In the genomic region with DNA sequence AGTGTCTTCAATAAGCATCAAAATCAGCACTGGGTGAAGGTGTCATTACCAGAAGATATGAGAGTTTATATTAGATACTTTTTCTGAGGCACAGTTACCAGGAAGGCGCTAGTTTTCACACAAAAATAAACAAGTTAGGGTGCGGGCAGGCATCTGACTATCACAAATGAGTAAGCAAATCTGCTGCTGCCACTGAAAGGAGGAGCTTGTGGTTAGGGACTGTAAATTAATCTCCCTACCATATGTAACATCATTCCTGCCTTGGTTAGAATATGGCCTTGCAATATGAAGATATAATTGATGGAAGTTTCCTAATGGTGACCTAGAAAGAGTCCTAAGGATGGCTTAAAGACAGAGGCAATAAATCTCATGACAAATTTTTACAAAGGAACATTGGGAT, we compare ENCODE assay signal across 12 cellular contexts. TPM values are rescaled to one million over a fixed set of nuclear protein-coding genes. Genes with fewer than 3 reads are reported as not detected.
DNase-seq lines count a peak whose midpoint lies in the region; ATAC-seq, FAIRE-seq and TF ChIP-seq lines count a peak whose summit lies in the region.
"Had no signal": no experiment of that assay in that cellular context is flagged by ENCODE, and none has a peak within 500 bp of the region (broad histone marks: within the 10 kb centered on the region; RNA-seq: fewer than 3 reads in every experiment).

No MANE protein-coding gene starts in this region.

- no peaks in the 10 kb centered on the region for H3K79me2 ChIP-seq in PC-9 (ENCODE audit: low read depth)
- H3K79me2 ChIP-seq in H1 (ENCODE audit: control insufficient read depth in 1 of 2, insufficient read depth in 2 of 2, low read length in 2 of 2), result no peaks in the 10 kb centered on the region

- H3K9me2 ChIP-seq in PC-9 (ENCODE audit: insufficient read depth), result no peaks in the 10 kb centered on the region

- no peaks in the 10 kb centered on the region for H3F3A ChIP-seq in PC-9 (ENCODE audit: insufficient read depth, low read depth)

- WGBS in H1 (ENCODE audit: extremely low coverage in 1 of 2, insufficient coverage in 1 of 2, insufficient read length in 1 of 2, insufficient replicate concordance in 2 of 2, low coverage in 1 of 2, low lambda C conversion rate in 2 of 2, missing lambda C conversion rate in 1 of 2), 2 experiments, result 76% methylated on average over 2 of the region's 2 CpGs; no CpG with 5 or more reads in 1 of the 2 experiments

- no peak overlapping the region for H2AK5ac ChIP-seq in H1 (ENCODE audit: low read depth, low read length)

- no peaks in the 10 kb centered on the region for H3K23me2 ChIP-seq in H1 (ENCODE audit: low read depth, low read length)

- H3K4me3 ChIP-seq in AG09309 (ENCODE audit: control insufficient read depth, low read depth, low read length), result no peak overlapping the region
- no peak overlapping the region for H3K4me3 ChIP-seq in PC-9
- no peak overlapping the region for H3K4me3 ChIP-seq in H1 (ENCODE audit: extremely low read depth in 1 of 4, insufficient read depth in 2 of 4, low read depth in 3 of 4, low read length in 4 of 4)

- H3K9ac ChIP-seq in H1 (replicated peaks in 1 of 4; ENCODE audit: extremely low read depth in 1 of 4, low read depth in 3 of 4, low read length in 3 of 4), result no peak overlapping the region

- no TSS peak for BruUV-seq in PC-9 (replicated peaks; lab: Mats Ljungman, UMichigan)

- H4K20me1 ChIP-seq in PC-9 (ENCODE audit: insufficient read depth), result no peaks in the 10 kb centered on the region
- H4K20me1 ChIP-seq in H1 (replicated peaks in 1 of 2; ENCODE audit: control insufficient read depth in 1 of 2, insufficient read depth in 2 of 2, low read length in 2 of 2), result no peaks in the 10 kb centered on the region

- H3K23ac ChIP-seq in H1 (ENCODE audit: insufficient read length), result no peak overlapping the region

- H3K79me1 ChIP-seq in H1 (ENCODE audit: low read depth, low read length), result no peaks in the 10 kb centered on the region

- FAIRE-seq in H1 (lab: Jason Lieb, UNC), result no peak

- H4K8ac ChIP-seq in H1 (ENCODE audit: extremely low read depth, insufficient read depth, low read length), result no peak overlapping the region

- no peaks in the 10 kb centered on the region for H3K36me3 ChIP-seq in PC-9 (ENCODE audit: low read depth)
- H3K36me3 ChIP-seq in H1 (ENCODE audit: control insufficient read depth in 2 of 4, insufficient read depth in 4 of 4, low read length in 3 of 4), result no peaks in the 10 kb centered on the region

- H2BK15ac ChIP-seq in H1 (ENCODE audit: low read length), result no peak overlapping the region

- no peak overlapping the region for H3K4ac ChIP-seq in H1 (replicated peaks; ENCODE audit: insufficient read length, low read depth, low read length)

- no peak for ATAC-seq in HG02571 (IDR thresholded peaks at IDR 0.05; ENCODE audit: unreplicated experiment)

- no peak overlapping the region for H2BK20ac ChIP-seq in H1 (ENCODE audit: low read length)

- H3K56ac ChIP-seq in H1 (replicated peaks; ENCODE audit: insufficient read length, low read depth, low read length), result no peak overlapping the region

- H4K91ac ChIP-seq in H1 (replicated peaks; ENCODE audit: insufficient read length, low read length), result no peak overlapping the region

- no peak overlapping the region for H2BK5ac ChIP-seq in H1 (ENCODE audit: low read depth, low read length)

- H2BK120ac ChIP-seq in H1 (replicated peaks; ENCODE audit: low read depth, low read length), result no peak overlapping the region

- intact Hi-C loops in PC-9 (cut with micrococcal nuclease; ENCODE audit: unreplicated experiment), result no loop called here

- peaks cover 11% of the 10 kb centered on the region; the same call in 1 of the 2 replicates for H3K4me1 ChIP-seq in PC-9 (replicated peaks; ENCODE audit: insufficient read depth)
- peaks cover 0 to 13% (median 8%) of the 10 kb centered on the region in 4 experiments; a peak in 4 of 7 replicates for H3K4me1 ChIP-seq in H1 (replicated peaks in 1 of 4; ENCODE audit: control insufficient read depth in 3 of 4, insufficient read depth in 4 of 4, low read length in 3 of 4)

- no peak overlapping the region for H3K27ac ChIP-seq in PC-9
- no peak overlapping the region for H3K27ac ChIP-seq in H1 (ENCODE audit: low read depth, low read length)
- H3K27ac ChIP-seq: C4-2B had no signal

- no peak for TF ChIP-seq EP300 in H1 (IDR thresholded peaks at IDR 0.05; ENCODE audit: borderline replicate concordance in 1 of 2, low read depth in 2 of 2, low read length in 2 of 2)

- no peak for TF ChIP-seq POLR2A in H1 (IDR thresholded peaks at IDR 0.05; ENCODE audit: control extremely low read depth in 1 of 2, low read depth in 2 of 2, low read length in 2 of 2)

- no peak overlapping the region for H3K18ac ChIP-seq in H1 (ENCODE audit: extremely low read depth, low read length)

- DNase-seq in AG09309 (ENCODE audit: low read depth) (peak; percentile 14), HT1080 (ENCODE audit: low read depth) (peak; percentile 53), PC-9 (peak; percentile 7 to 34), H1 (ENCODE audit: low read depth in 1 of 2, low spot score in 2 of 2) (no peak), NCI-H1048 (lab: John Stamatoyannopoulos, UW) (no peak), DMS79 treated with DMSO at 0.1 percent for 48 hours (lab: John Stamatoyannopoulos, UW) (no peak), cerebellar nuclear complex (lab: John Stamatoyannopoulos, UW) (no peak)
- DNase-seq: activated CD4-positive, alpha-beta T cell treated with anti-CD3 and anti-CD28 coated beads, Interleukin-2, amount 50 U/mL, for 1 hour; activated naive CD8-positive, alpha-beta T cell treated with anti-CD3 and anti-CD28 coated beads for 36 hours; NCI-H2081 treated with DMSO at 0.1 percent for 48 hours had no signal

- no peaks in the 10 kb centered on the region for H3K9me3 ChIP-seq in PC-9 (ENCODE audit: insufficient read depth, low read depth)
- H3K9me3 ChIP-seq in H1 (ENCODE audit: insufficient read depth in 2 of 2, low read depth in 1 of 2, low read length in 1 of 2), result no peaks in the 10 kb centered on the region

- H3K27me3 ChIP-seq in PC-9 (ENCODE audit: insufficient read depth, low read depth), result no peaks in the 10 kb centered on the region
- no peaks in the 10 kb centered on the region; a peak in 1 of 7 replicates for H3K27me3 ChIP-seq in H1 (replicated peaks in 1 of 4; ENCODE audit: control insufficient read depth in 3 of 4, extremely low read depth in 1 of 4, insufficient read depth in 3 of 4, low read length in 3 of 4)

- H2BK12ac ChIP-seq in H1 (ENCODE audit: low read depth, low read length), result no peak overlapping the region

- H4K5ac ChIP-seq in H1 (ENCODE audit: insufficient read length, low read depth, low read length), result no peak overlapping the region

- H3K14ac ChIP-seq in H1 (ENCODE audit: insufficient read length), result no peak overlapping the region

- POLR2A ChIA-PET in PC-9 (lab: Charles Lee; ENCODE audit: unreplicated experiment) (no interaction called here), H1 (lab: Charles Lee; ENCODE audit: partially characterized antibody) (interaction anchor here (0.6 to 1.4 kb wide), 2 partner anchors 35 to 135 kb away, joined by 4 read pairs; no protein-coding TSS in a partner anchor)

- H3K4me2 ChIP-seq in PC-9 (0 out of 2 replicates have a peak overlapping the region, but pooled peaks have one; percentile 12), H1 (ENCODE audit: insufficient read depth in 1 of 2, low read depth in 2 of 2, low read length in 2 of 2) (no peak overlapping the region)

- CTCF ChIA-PET in PC-9 (lab: Charles Lee) (interaction anchor here (0.6 kb wide), 2 partner anchors 279 to 1258 kb away, joined by 3 read pairs; no protein-coding TSS in a partner anchor), H1 (lab: Charles Lee; ENCODE audit: partially characterized antibody) (interaction anchor here (1.3 to 4.7 kb wide), 4 partner anchors 114 to 591 kb away, joined by 3 to 23 read pairs (median 5); a partner anchor contains a TSS)

- TF ChIP-seq CTCF in AG09309 (IDR thresholded peaks at IDR 0.05; ENCODE audit: control insufficient read depth, insufficient read depth, low read depth, low read length, missing control alignments) (no peak), PC-9 (conservative IDR thresholded peaks at IDR 0.05) (no peak), H1 (IDR thresholded peaks at IDR 0.05; ENCODE audit: control extremely low read depth in 1 of 3, insufficient read depth in 1 of 3, low read depth in 1 of 3, low read length in 3 of 3) (no peak)

- no peak overlapping the region for H2AFZ ChIP-seq in PC-9
- H2AFZ ChIP-seq in H1 (ENCODE audit: low read length), result peak overlapping the region; percentile 68

- TF ChIP-seq RAD21 in H1 (IDR thresholded peaks at IDR 0.05 in 1 of 2, conservative IDR thresholded peaks at IDR 0.05 in 1 of 2; ENCODE audit: low read depth in 2 of 2, low read length in 2 of 2), result no peak

TF ChIP-seq in H1, 55 proteins besides CTCF, POLR2A, EP300 and RAD21 (continues in another document):
- no peak for TF ChIP-seq GABPA (IDR thresholded peaks at IDR 0.05; ENCODE audit: borderline replicate concordance, insufficient read depth, low read length)

RNA-seq across cellular contexts. Expression of a gene that starts 19.5 kb away (rescaled TPM):
- 144 and 193 TPM in 2 replicates for total RNA-seq in HT1080 (2014; rRNA removed; shearing (Covaris generic))
- 175 and 191 TPM in 2 replicates for polyA plus RNA-seq in HT1080 (2015; cell fraction: cytosol; rRNA removed)
- polyA plus RNA-seq in HT1080 (2015; cell fraction: nucleus; rRNA removed), result 98.0 and 103 TPM in 2 replicates
- 72.1 and 73.9 TPM in 2 replicates for total RNA-seq in PC-9 (2021)
- total RNA-seq in H1 (2021; fragmentation: NEBNext Ultra II Directional; extraction: Animal tissue kit (Norgen Biotek cat#: 25700)), result 110 and 135 TPM in 2 replicates
- 89.0 and 101 TPM in 2 replicates for polyA plus RNA-seq in H1 (2011; rRNA removed)
- 203 TPM for polyA plus RNA-seq in H1 (2011; cell fraction: cytosol; rRNA removed)
- polyA plus RNA-seq in H1 (2011; cell fraction: nucleus; rRNA removed), result 66.3 TPM
- 111 to 130 TPM (median 118 TPM) in 4 replicates for polyA plus RNA-seq in H1 (2012, experiment 1 of 2)
- 16.5 TPM for polyA plus RNA-seq in H1 (2012, experiment 2 of 2)
- polyA plus RNA-seq in H1 (2013, experiment 1 of 2), result 138 TPM
- polyA plus RNA-seq in H1 (2013, experiment 2 of 2), result 114 TPM
- polyA minus RNA-seq in H1 (2011; rRNA and poly(A)+ RNA removed), result 21.0 and 24.0 TPM in 2 replicates
- 51.6 TPM for polyA minus RNA-seq in H1 (2011; cell fraction: cytosol; rRNA and poly(A)+ RNA removed)
- 38.6 TPM for polyA minus RNA-seq in H1 (2011; cell fraction: nucleus; rRNA and poly(A)+ RNA removed)

RNA-seq across cellular contexts. Expression of a gene that starts 47.5 kb away (rescaled TPM):
- 6.3 and 14.5 TPM in 2 replicates for total RNA-seq in HT1080 (2014; rRNA removed; shearing (Covaris generic))
- 4.5 and 5.3 TPM in 2 replicates for polyA plus RNA-seq in HT1080 (2015; cell fraction: cytosol; rRNA removed)
- 23.0 and 28.2 TPM in 2 replicates for polyA plus RNA-seq in HT1080 (2015; cell fraction: nucleus; rRNA removed)
- total RNA-seq in PC-9 (2021), result 19.2 and 24.6 TPM in 2 replicates
- total RNA-seq in H1 (2021; fragmentation: NEBNext Ultra II Directional; extraction: Animal tissue kit (Norgen Biotek cat#: 25700)), result 16.1 and 16.2 TPM in 2 replicates
- 1.4 and 1.8 TPM in 2 replicates for polyA plus RNA-seq in H1 (2011; rRNA removed)
- polyA plus RNA-seq in H1 (2011; cell fraction: cytosol; rRNA removed), result 3.0 TPM
- polyA plus RNA-seq in H1 (2011; cell fraction: nucleus; rRNA removed), result 8.9 TPM
- 5.5 to 24.2 TPM (median 9.7 TPM) in 4 replicates for polyA plus RNA-seq in H1 (2012, experiment 1 of 2)
- polyA plus RNA-seq in H1 (2012, experiment 2 of 2), result 0.39 TPM
- 7.8 TPM for polyA plus RNA-seq in H1 (2013, experiment 1 of 2)
- polyA plus RNA-seq in H1 (2013, experiment 2 of 2), result 7.3 TPM
- polyA minus RNA-seq in H1 (2011; rRNA and poly(A)+ RNA removed), result 8.4 and 9.5 TPM in 2 replicates
- 4.8 TPM for polyA minus RNA-seq in H1 (2011; cell fraction: cytosol; rRNA and poly(A)+ RNA removed)
- 40.3 TPM for polyA minus RNA-seq in H1 (2011; cell fraction: nucleus; rRNA and poly(A)+ RNA removed)

Comparison
In these comparisons a context has a peak if more than half of its experiments do, and no peak if none do; other contexts are left out.
1. DNase-seq: peak in AG09309 (single experiment), HT1080 (single experiment) and PC-9 (2 of 2); none in H1 (0 of 2), NCI-H1048 (single experiment), DMS79 treated with DMSO at 0.1 percent for 48 hours (single experiment) and cerebellar nuclear complex (0 of 2).